ENCODE assay signal across 1 cellular context in genomic region chr9:137138701-137139467, GRCh38.
TF ChIP-seq lines count a peak whose summit lies in the region.

TSS of gene GRIN1 (plus strand) at chr9:137139154. CDS start at chr9:137139487, 333 bp downstream.

TF ChIP-seq in IMR-90, 13 proteins besides CTCF, POLR2A, EP300 and RAD21 (continued from another document):
- TF ChIP-seq USF2 (IDR thresholded peaks at IDR 0.05; ENCODE audit: low read depth, low read length) = no peak
- TF ChIP-seq RFX5 (IDR thresholded peaks at IDR 0.05; ENCODE audit: low read depth, low read length) = no peak
